Comparison of ENCODE assay signal across 8 cellular contexts in genomic region chr1:164561461-164561860, GRCh38. TPM values are rescaled to one million over a fixed set of nuclear protein-coding genes. Genes with fewer than 3 reads are reported as not detected.
A peak's percentile ranks its signal among the peaks of the same experiment; 100 is the strongest.
DNase-seq lines count a peak whose midpoint lies in the region; ATAC-seq, FAIRE-seq and TF ChIP-seq lines count a peak whose summit lies in the region.
"Had no signal": no experiment of that assay in that cellular context is flagged by ENCODE, and none has a peak within 500 bp of the region (broad histone marks: within the 10 kb centered on the region; RNA-seq: fewer than 3 reads in every experiment).

No MANE protein-coding gene starts in this region.

- in situ Hi-C loops in IMR-90 (cut with MboI; ENCODE audit: low sequenced_read_pairs) = loop anchor here (10.0 kb wide), 1 partner anchor 223 kb away; no protein-coding TSS in a partner anchor

- no peak for DNase-seq in IMR-90
- DNase-seq in astrocyte (ENCODE audit: low read depth) = no peak
- no peak for DNase-seq in stomach
- DNase-seq in stimulated activated naive B cell treated with anti-CD40 and anti-IgM and Interleukin-4, amounts not matched to agents 10 μg/mL and 1 μg/mL and 100 μg/mL, for 72 hours = no peak

- no peak overlapping the region for H3K4ac ChIP-seq in IMR-90 (ENCODE audit: low read depth, low read length)

- H3K36me3 ChIP-seq in IMR-90 (ENCODE audit: control insufficient read depth, insufficient read depth, low read length) = no peaks in the 10 kb centered on the region
- no peaks in the 10 kb centered on the region for H3K36me3 ChIP-seq in astrocyte (ENCODE audit: insufficient read depth, low read length)
- no peaks in the 10 kb centered on the region for H3K36me3 ChIP-seq in stomach

- no peak overlapping the region for H2AK9ac ChIP-seq in IMR-90 (replicated peaks; ENCODE audit: low read depth, low read length, poor library complexity)

- peak overlapping the region; percentile 81 for H2BK5ac ChIP-seq in IMR-90 (ENCODE audit: low read depth, low read length, poor library complexity, severe bottlenecking)

- peak overlapping the region; percentile 74 for H3K27ac Mint-ChIP-seq in astrocyte (ENCODE audit: unreplicated experiment)
- no peak overlapping the region for H3K27ac Mint-ChIP-seq in stimulated activated naive B cell treated with anti-CD40 and anti-IgM and Interleukin-4, amounts not matched to agents 10 μg/mL and 1 μg/mL and 100 μg/mL, for 72 hours

- TF ChIP-seq RAD21 in IMR-90 (IDR thresholded peaks at IDR 0.05; ENCODE audit: low read length) = no peak

- dilution Hi-C loops in IMR-90 (cut with HindIII; ENCODE audit: low sequenced_read_pairs, unreplicated experiment) = no loop called here

- H3K18ac ChIP-seq in IMR-90 (ENCODE audit: low read depth, low read length) = peak overlapping the region; percentile 93

- peaks cover 19% of the 10 kb centered on the region for H3K4me1 Mint-ChIP-seq in astrocyte (ENCODE audit: low read depth, unreplicated experiment)
- H3K4me1 Mint-ChIP-seq in stimulated activated naive B cell treated with anti-CD40 and anti-IgM and Interleukin-4, amounts not matched to agents 10 μg/mL and 1 μg/mL and 100 μg/mL, for 72 hours = peaks cover 2 to 13% of the 10 kb centered on the region in 2 donors

- TF ChIP-seq POLR2A in IMR-90 (IDR thresholded peaks at IDR 0.05; ENCODE audit: low read depth, low read length) (no peak), stomach (IDR thresholded peaks at IDR 0.05) (no peak)

- H3K9me1 ChIP-seq in IMR-90 (ENCODE audit: insufficient read depth, low read length) = no peaks in the 10 kb centered on the region

- POLR2A ChIA-PET in IMR-90 (lab: Charles Lee; ENCODE audit: unreplicated experiment) = interaction anchor here (0.5 to 0.6 kb wide), 2 partner anchors 58 to 1994 kb away, joined by 3 read pairs; no protein-coding TSS in a partner anchor

- H2BK15ac ChIP-seq in IMR-90 (ENCODE audit: low read depth, low read length) = no peak overlapping the region

- no peak overlapping the region for H4K5ac ChIP-seq in IMR-90 (ENCODE audit: low read depth, low read length)

- H3K27me3 ChIP-seq in IMR-90 (ENCODE audit: control insufficient read depth, insufficient read depth, low read length) (no peaks in the 10 kb centered on the region), astrocyte (ENCODE audit: insufficient read depth, low read length) (no peaks in the 10 kb centered on the region), stomach (peaks cover 0 to 7% (median 0%) of the 10 kb centered on the region in 3 donors)

- intact Hi-C loops in IMR-90 (cut with micrococcal nuclease) = loop anchor here (2.0 kb wide), 1 partner anchor 49 kb away; no protein-coding TSS in a partner anchor
- intact Hi-C loops in stomach (cut with DNase I; ENCODE audit: low total_unique reads) = no loop called here

- H3K9ac ChIP-seq in IMR-90 (ENCODE audit: low read depth, low read length) = peak overlapping the region; percentile 75
- peak overlapping the region; percentile 86 for H3K9ac ChIP-seq in astrocyte (ENCODE audit: low read length)

- H2BK120ac ChIP-seq in IMR-90 (ENCODE audit: low read depth, low read length) = no peak overlapping the region

- TF ChIP-seq CTCF in IMR-90 (conservative IDR thresholded peaks at IDR 0.05; ENCODE audit: low read depth, low read length) = no peak
- no peak for TF ChIP-seq CTCF in astrocyte (IDR thresholded peaks at IDR 0.05; ENCODE audit: insufficient read depth, low read depth, low read length)
- TF ChIP-seq CTCF in stomach (IDR thresholded peaks at IDR 0.05) = no peak

- no peak overlapping the region for H4K8ac ChIP-seq in IMR-90 (ENCODE audit: low read depth in 2 of 2, low read length in 2 of 2)

- H3K4me1 ChIP-seq in IMR-90 (ENCODE audit: control insufficient read depth, insufficient read depth, low read length) (peaks cover 3% of the 10 kb centered on the region), astrocyte (ENCODE audit: insufficient read depth, low read length) (peaks cover 3% of the 10 kb centered on the region), stomach (peaks cover 8 to 57% (median 29%) of the 10 kb centered on the region in 4 donors)

- H4K20me1 ChIP-seq in IMR-90 (ENCODE audit: insufficient read depth, low read length) = no peaks in the 10 kb centered on the region
- no peaks in the 10 kb centered on the region for H4K20me1 ChIP-seq in astrocyte (ENCODE audit: insufficient read depth, low read length)

- no peaks in the 10 kb centered on the region for H3K9me3 ChIP-seq in IMR-90 (ENCODE audit: control insufficient read depth, insufficient read depth, low read length)
- no peaks in the 10 kb centered on the region for H3K9me3 ChIP-seq in astrocyte (ENCODE audit: insufficient read depth, low read depth, low read length)
- no peaks in the 10 kb centered on the region for H3K9me3 ChIP-seq in iPS-18c (ENCODE audit: control insufficient read depth, insufficient read depth, low read length)
- H3K9me3 ChIP-seq in stomach = no peaks in the 10 kb centered on the region

- peaks cover 0 to 7% of the 10 kb centered on the region in 2 experiments; a peak in 2 of 4 replicates for H3K79me1 ChIP-seq in IMR-90 (ENCODE audit: low read depth in 1 of 2, low read length in 2 of 2)

- H3K4me2 ChIP-seq in IMR-90 (ENCODE audit: low read depth, low read length) (peak overlapping the region; percentile 96), astrocyte (ENCODE audit: low read length) (peak overlapping the region; percentile 94)

- no peak overlapping the region for H2AFZ ChIP-seq in IMR-90 (replicated peaks; ENCODE audit: low read length, poor library complexity)
- no peak overlapping the region for H2AFZ ChIP-seq in astrocyte (ENCODE audit: low read depth, low read length)

- no CpG with 5 or more reads among the region's 1 CpG for WGBS in IMR-90 (ENCODE audit: extremely low coverage in 2 of 2, insufficient read length in 1 of 2), 2 experiments
- WGBS in stomach, 5 donors = 3 to 14% (median 14%) methylated on average over 1 of the region's 1 CpG

- H3K79me2 ChIP-seq in astrocyte (ENCODE audit: insufficient read depth, low read length) = peaks cover 63% of the 10 kb centered on the region

- no peak overlapping the region for H4K91ac ChIP-seq in IMR-90 (ENCODE audit: insufficient read depth, low read depth, low read length)

- H3K9me3 Mint-ChIP-seq in astrocyte (ENCODE audit: unreplicated experiment) = no peaks in the 10 kb centered on the region
- peaks cover 0 to 1% of the 10 kb centered on the region in 2 donors for H3K9me3 Mint-ChIP-seq in stimulated activated naive B cell treated with anti-CD40 and anti-IgM and Interleukin-4, amounts not matched to agents 10 μg/mL and 1 μg/mL and 100 μg/mL, for 72 hours

- FAIRE-seq in astrocyte (lab: Jason Lieb, UNC) = no peak

- no peak overlapping the region; the same call in 1 of the 2 replicates for H3K56ac ChIP-seq in IMR-90 (ENCODE audit: extremely low read depth, insufficient read depth, low read length)

- H2AK5ac ChIP-seq in IMR-90 (ENCODE audit: low read depth, low read length) = no peak overlapping the region

- peak overlapping the region; percentile 94 for H3K4me3 Mint-ChIP-seq in astrocyte (ENCODE audit: unreplicated experiment)
- H3K4me3 Mint-ChIP-seq in stimulated activated naive B cell treated with anti-CD40 and anti-IgM and Interleukin-4, amounts not matched to agents 10 μg/mL and 1 μg/mL and 100 μg/mL, for 72 hours = no peak overlapping the region

- no peak for TF ChIP-seq EP300 in stomach (IDR thresholded peaks at IDR 0.05)

- BruUV-seq in IMR-90 (replicated peaks; lab: Mats Ljungman, UMichigan) = no TSS peak

- peak overlapping the region; percentile 75 for H3K4me3 ChIP-seq in IMR-90 (ENCODE audit: insufficient read depth, low read depth, low read length)
- H3K4me3 ChIP-seq in astrocyte (ENCODE audit: insufficient read depth, low read depth, low read length) = peak overlapping the region; percentile 79
- H3K4me3 ChIP-seq in iPS-18c (ENCODE audit: insufficient read depth, low read depth, low read length) = peak overlapping the region; percentile 66
- peak overlapping the region; percentile 79 to 89 (median 80) for H3K4me3 ChIP-seq in stomach

- CTCF ChIA-PET in IMR-90 (lab: Yijun Ruan, JAX) = interaction anchor here (0.9 to 1.2 kb wide), 2 partner anchors 218 to 263 kb away, joined by 3 to 4 read pairs; no protein-coding TSS in a partner anchor

- H3K36me3 Mint-ChIP-seq in astrocyte (ENCODE audit: low read depth, unreplicated experiment) = peaks cover 1% of the 10 kb centered on the region
- no peaks in the 10 kb centered on the region for H3K36me3 Mint-ChIP-seq in stimulated activated naive B cell treated with anti-CD40 and anti-IgM and Interleukin-4, amounts not matched to agents 10 μg/mL and 1 μg/mL and 100 μg/mL, for 72 hours

- no peak overlapping the region for H2BK20ac ChIP-seq in IMR-90 (ENCODE audit: low read depth, low read length)

- H3K27ac ChIP-seq in IMR-90 (ENCODE audit: insufficient read depth, low read length) (peak overlapping the region; percentile 75), astrocyte (ENCODE audit: low read depth, low read length) (no peak overlapping the region), stomach (peak overlapping the region in 4 of 5 donors; percentile 78 to 87 (median 83))

- 0 out of 2 replicates have a peak overlapping the region, but pooled peaks have one; percentile 36 for H3K23ac ChIP-seq in IMR-90 (ENCODE audit: low read depth, low read length)

- 0 out of 2 replicates have a peak overlapping the region, but pooled peaks have one; percentile 50 for H3K14ac ChIP-seq in IMR-90 (replicated peaks; ENCODE audit: low read depth, low read length)

- H3K27me3 Mint-ChIP-seq in astrocyte (ENCODE audit: low read depth, unreplicated experiment) = no peaks in the 10 kb centered on the region
- peaks cover 18 to 26% of the 10 kb centered on the region in 2 donors for H3K27me3 Mint-ChIP-seq in stimulated activated naive B cell treated with anti-CD40 and anti-IgM and Interleukin-4, amounts not matched to agents 10 μg/mL and 1 μg/mL and 100 μg/mL, for 72 hours

- ATAC-seq in IMR-90 (ENCODE audit: low read depth) (no peak), GM19467 (IDR thresholded peaks at IDR 0.05; ENCODE audit: unreplicated experiment) (no peak), HG03280 (IDR thresholded peaks at IDR 0.05; ENCODE audit: unreplicated experiment) (no peak)
- no peak for ATAC-seq in stimulated activated naive B cell treated with anti-CD40 and anti-IgM and Interleukin-4, amounts not matched to agents 10 μg/mL and 1 μg/mL and 100 μg/mL, for 72 hours (replicated peaks)

TF ChIP-seq in IMR-90, 13 proteins besides CTCF, POLR2A, EP300 and RAD21 (continues in another document):
- no peak for TF ChIP-seq NFE2L2 (IDR thresholded peaks at IDR 0.05; ENCODE audit: low read depth, low read length)
- TF ChIP-seq BHLHE40 (IDR thresholded peaks at IDR 0.05; ENCODE audit: low read depth, low read length) = no peak
- TF ChIP-seq MXI1 (IDR thresholded peaks at IDR 0.05; ENCODE audit: borderline replicate concordance, low read depth, low read length) = no peak
- no peak for TF ChIP-seq RCOR1 (IDR thresholded peaks at IDR 0.05; ENCODE audit: insufficient replicate concordance, low read length)

RNA-seq across cellular contexts. Expression of gene PBX1, which starts 2.5 kb away (rescaled TPM):
- 17.5 and 17.9 TPM in 2 replicates for total RNA-seq in IMR-90 (2012; rRNA removed)
- polyA plus RNA-seq in IMR-90 (2012; rRNA removed) = 12.3 and 13.9 TPM in 2 replicates
- 7.1 and 11.7 TPM in 2 replicates for polyA plus RNA-seq in IMR-90 (2012; cell fraction: cytosol; rRNA removed)
- polyA plus RNA-seq in IMR-90 (2012; cell fraction: nucleus; rRNA removed; ENCODE audit: low replicate concordance) = 8.2 and 17.8 TPM in 2 replicates
- total RNA-seq in astrocyte = 34.2 and 37.2 TPM in 2 replicates
- total RNA-seq in stomach = 100 to 1,000 TPM in 1 of 5 donors, 10 to 100 TPM in 4; 11.6 to 113 (median 31.0) TPM
- 10 to 100 TPM; 11.0 to 15.6 (median 12.3) TPM for polyA plus RNA-seq in stomach
- total RNA-seq: T-helper 1 cell treated with Interleukin-12 subunit alpha and Interleukin-12 subunit beta and Interleukin-4 antibody, amounts not matched to agents 30 ng/mL and 1 ng/mL, for 36 hours had no signal
